ENCODE assay signal across 2 cellular contexts in the genomic region with DNA sequence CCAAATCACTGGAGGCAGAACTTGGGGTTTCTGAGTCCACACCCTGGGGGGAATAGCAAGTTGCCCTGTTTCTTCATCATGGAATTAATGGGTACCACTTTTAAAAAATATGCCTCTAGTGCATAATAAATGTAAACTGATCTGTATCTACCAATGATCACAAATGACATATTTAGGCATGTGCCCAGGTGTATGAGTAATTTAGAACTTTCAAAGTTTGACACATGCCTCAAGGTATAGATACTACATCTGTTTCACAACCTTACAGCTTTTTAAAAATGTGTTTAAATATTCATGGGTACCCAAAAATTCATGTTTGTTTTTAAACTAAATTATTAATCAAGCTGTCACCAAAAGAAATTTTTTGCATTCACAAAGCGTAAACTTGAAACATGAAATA.
TF ChIP-seq lines count a peak whose summit lies in the region.

No MANE protein-coding gene starts in this region.

TF ChIP-seq in IMR-90, 13 proteins besides CTCF, POLR2A, EP300 and RAD21:
- TF ChIP-seq, protein P1, sequence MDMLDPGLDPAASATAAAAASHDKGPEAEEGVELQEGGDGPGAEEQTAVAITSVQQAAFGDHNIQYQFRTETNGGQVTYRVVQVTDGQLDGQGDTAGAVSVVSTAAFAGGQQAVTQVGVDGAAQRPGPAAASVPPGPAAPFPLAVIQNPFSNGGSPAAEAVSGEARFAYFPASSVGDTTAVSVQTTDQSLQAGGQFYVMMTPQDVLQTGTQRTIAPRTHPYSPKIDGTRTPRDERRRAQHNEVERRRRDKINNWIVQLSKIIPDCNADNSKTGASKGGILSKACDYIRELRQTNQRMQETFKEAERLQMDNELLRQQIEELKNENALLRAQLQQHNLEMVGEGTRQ (IDR thresholded peaks at IDR 0.05; ENCODE audit: low read depth, low read length): no peak
- TF ChIP-seq MAZ (IDR thresholded peaks at IDR 0.05; ENCODE audit: borderline replicate concordance, low read depth, low read length) (no peak), RCOR1 (IDR thresholded peaks at IDR 0.05; ENCODE audit: insufficient replicate concordance, low read length) (no peak), RFX5 (IDR thresholded peaks at IDR 0.05; ENCODE audit: low read depth, low read length) (no peak), MXI1 (IDR thresholded peaks at IDR 0.05; ENCODE audit: borderline replicate concordance, low read depth, low read length) (no peak), BHLHE40 (IDR thresholded peaks at IDR 0.05; ENCODE audit: low read depth, low read length) (no peak), CHD1 (IDR thresholded peaks at IDR 0.05; ENCODE audit: low read depth, low read length) (no peak), NFE2L2 (IDR thresholded peaks at IDR 0.05; ENCODE audit: low read depth, low read length) (no peak), FOS (IDR thresholded peaks at IDR 0.05; ENCODE audit: low read depth, low read length) (no peak), MAFK (IDR thresholded peaks at IDR 0.05; ENCODE audit: low read depth, low read length) (no peak), SMC3 (IDR thresholded peaks at IDR 0.05; ENCODE audit: low read depth, low read length) (no peak), CEBPB (IDR thresholded peaks at IDR 0.05; ENCODE audit: low read depth, low read length) (no peak)
- TF ChIP-seq, protein P2, sequence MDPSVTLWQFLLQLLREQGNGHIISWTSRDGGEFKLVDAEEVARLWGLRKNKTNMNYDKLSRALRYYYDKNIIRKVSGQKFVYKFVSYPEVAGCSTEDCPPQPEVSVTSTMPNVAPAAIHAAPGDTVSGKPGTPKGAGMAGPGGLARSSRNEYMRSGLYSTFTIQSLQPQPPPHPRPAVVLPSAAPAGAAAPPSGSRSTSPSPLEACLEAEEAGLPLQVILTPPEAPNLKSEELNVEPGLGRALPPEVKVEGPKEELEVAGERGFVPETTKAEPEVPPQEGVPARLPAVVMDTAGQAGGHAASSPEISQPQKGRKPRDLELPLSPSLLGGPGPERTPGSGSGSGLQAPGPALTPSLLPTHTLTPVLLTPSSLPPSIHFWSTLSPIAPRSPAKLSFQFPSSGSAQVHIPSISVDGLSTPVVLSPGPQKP (IDR thresholded peaks at IDR 0.05; ENCODE audit: borderline replicate concordance, low read depth, low read length): no peak

TF ChIP-seq in GM12878, 131 proteins besides CTCF, POLR2A, EP300 and RAD21:
- TF ChIP-seq BRCA1 (IDR thresholded peaks at IDR 0.05; ENCODE audit: low read depth, low read length) (no peak), MTA2 (IDR thresholded peaks at IDR 0.05; ENCODE audit: low read depth) (no peak), STAT1 (conservative IDR thresholded peaks at IDR 0.05) (no peak), HDAC2 (IDR thresholded peaks at IDR 0.05) (no peak), CREB1 (IDR thresholded peaks at IDR 0.05; ENCODE audit: low read depth) (no peak)
